ENCODE assay signal across 9 cellular contexts in the genomic region with DNA sequence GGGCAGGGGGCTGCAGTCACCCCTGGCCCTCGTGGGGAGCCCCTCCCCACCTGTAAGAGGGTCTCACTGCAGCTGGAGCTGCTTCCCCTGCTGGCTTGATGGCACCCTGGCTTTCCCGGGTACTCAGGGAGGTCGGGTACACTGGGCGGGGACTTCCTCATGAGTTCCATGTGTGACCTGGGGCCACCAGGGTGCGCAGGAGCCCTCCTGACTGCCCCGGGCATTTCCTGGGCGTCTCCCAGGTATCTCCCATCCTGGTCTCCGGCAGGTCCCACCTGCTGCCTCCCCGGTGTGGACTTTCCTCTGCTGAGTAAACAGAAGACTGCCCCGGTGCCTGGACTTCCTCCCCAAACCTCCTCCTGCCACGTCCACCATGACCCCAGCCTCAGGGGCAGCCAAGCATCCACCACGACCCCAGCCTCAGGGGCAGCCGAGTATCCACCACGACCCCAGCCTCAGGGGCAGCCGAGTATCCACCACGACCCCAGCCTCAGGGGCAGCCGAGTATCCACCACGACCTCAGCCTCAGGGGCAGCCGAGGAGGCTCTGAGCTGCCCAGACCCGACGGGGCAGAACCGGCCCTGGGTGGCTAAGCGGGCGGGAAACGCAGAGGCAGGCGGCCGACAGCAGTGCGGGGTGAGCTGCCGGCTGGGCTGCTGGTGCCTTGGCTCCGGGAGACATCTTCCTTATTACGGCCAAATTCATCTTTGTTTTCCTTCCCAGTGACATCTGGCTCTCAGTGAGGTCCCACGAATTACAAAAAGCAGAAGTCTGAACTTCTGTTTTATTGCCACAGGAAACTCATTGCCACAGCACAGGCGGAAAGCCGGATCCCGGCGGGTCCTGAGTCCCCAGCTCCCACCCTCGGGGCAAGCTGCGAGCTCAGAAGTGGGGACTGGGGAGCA. TPM values are rescaled to one million over a fixed set of nuclear protein-coding genes. Genes with fewer than 3 reads are reported as not detected.
DNase-seq lines count a peak whose midpoint lies in the region; ATAC-seq and TF ChIP-seq lines count a peak whose summit lies in the region.
"Had no signal": no experiment of that assay in that cellular context is flagged by ENCODE, and none has a peak within 500 bp of the region (broad histone marks: within the 10 kb centered on the region; RNA-seq: fewer than 3 reads in every experiment).

No MANE protein-coding gene starts in this region.

- H3K27ac Mint-ChIP-seq in Caco-2 (ENCODE audit: unreplicated experiment), result no peak overlapping the region
- H3K27ac Mint-ChIP-seq in T-helper 2 cell treated with Interferon-gamma antibody and Interleukin-4, amounts not matched to agents 5 μg/mL and 100 μg/mL, for 36 hours, result no peak overlapping the region

- TF ChIP-seq CTCF in Caco-2 (IDR thresholded peaks at IDR 0.05; ENCODE audit: insufficient read depth in 1 of 2, low read depth in 1 of 2, low read length in 1 of 2, severe bottlenecking in 1 of 2, unreplicated experiment in 1 of 2) (peak in 1 of 2 experiments; percentile 41), ascending aorta (IDR thresholded peaks at IDR 0.05) (no peak)

- no peaks in the 10 kb centered on the region for H3K4me1 Mint-ChIP-seq in Caco-2 (ENCODE audit: low read depth, unreplicated experiment)
- no peaks in the 10 kb centered on the region for H3K4me1 Mint-ChIP-seq in T-helper 2 cell treated with Interferon-gamma antibody and Interleukin-4, amounts not matched to agents 5 μg/mL and 100 μg/mL, for 36 hours (ENCODE audit: low read depth)

- no TSS peak for BruUV-seq in Caco-2 (replicated peaks; lab: Mats Ljungman, UMichigan)

- CTCF ChIA-PET in Caco-2 (lab: Charles Lee), result no interaction called here

- H3K36me3 ChIP-seq in Caco-2 (ENCODE audit: control insufficient read depth, insufficient read depth, low read length) (no peaks in the 10 kb centered on the region), ascending aorta (no peaks in the 10 kb centered on the region), muscle layer of duodenum (ENCODE audit: control insufficient read depth in 1 of 2, insufficient read depth in 2 of 2, low read length in 2 of 2) (no peaks in the 10 kb centered on the region)
- H3K36me3 ChIP-seq: thyroid gland had no signal

- H3K27me3 Mint-ChIP-seq in Caco-2 (ENCODE audit: insufficient read depth, unreplicated experiment), result peaks cover 2% of the 10 kb centered on the region
- peaks cover 25% of the 10 kb centered on the region for H3K27me3 Mint-ChIP-seq in T-helper 2 cell treated with Interferon-gamma antibody and Interleukin-4, amounts not matched to agents 5 μg/mL and 100 μg/mL, for 36 hours (ENCODE audit: low read depth)

- H3K9me3 Mint-ChIP-seq in Caco-2 (ENCODE audit: unreplicated experiment), result no peaks in the 10 kb centered on the region
- no peaks in the 10 kb centered on the region for H3K9me3 Mint-ChIP-seq in T-helper 2 cell treated with Interferon-gamma antibody and Interleukin-4, amounts not matched to agents 5 μg/mL and 100 μg/mL, for 36 hours

- no peak overlapping the region for H3K4me3 Mint-ChIP-seq in Caco-2 (ENCODE audit: unreplicated experiment)
- H3K4me3 Mint-ChIP-seq in T-helper 2 cell treated with Interferon-gamma antibody and Interleukin-4, amounts not matched to agents 5 μg/mL and 100 μg/mL, for 36 hours, result no peak overlapping the region

- DNase-seq in Caco-2 (peak; percentile 54 to 76), HuH-7.5 (ENCODE audit: low spot score) (peak; percentile 83), ascending aorta (ENCODE audit: low spot score in 2 of 2) (no peak), retina (no peak)
- DNase-seq in T-helper 2 cell treated with Interferon-gamma antibody and Interleukin-4, amounts not matched to agents 5 μg/mL and 100 μg/mL, for 36 hours (ENCODE audit: low spot score), result no peak
- DNase-seq: thyroid gland had no signal

- no peak for ATAC-seq in HG02981 (IDR thresholded peaks at IDR 0.05; ENCODE audit: unreplicated experiment)
- ATAC-seq in HG02938 (IDR thresholded peaks at IDR 0.05; ENCODE audit: unreplicated experiment), result no peak

- H3K4me3 ChIP-seq in Caco-2 (ENCODE audit: low read depth, low read length) (no peak overlapping the region), ascending aorta (no peak overlapping the region), muscle layer of duodenum (ENCODE audit: low read depth in 1 of 2, low read length in 2 of 2) (peak overlapping the region in 1 of 2 donors; percentile 19)
- H3K4me3 ChIP-seq: thyroid gland had no signal

- H3K4me1 ChIP-seq in Caco-2 (peaks cover 4% of the 10 kb centered on the region; the same call in 1 of the 2 replicates), ascending aorta (peaks cover 0 to 6% of the 10 kb centered on the region in 2 donors), muscle layer of duodenum (ENCODE audit: control insufficient read depth in 1 of 2, insufficient read depth in 2 of 2, low read length in 2 of 2) (peaks cover 6 to 42% of the 10 kb centered on the region in 2 donors)

- no peaks in the 10 kb centered on the region; the same call in 1 of the 2 replicates for H3K27me3 ChIP-seq in Caco-2 (replicated peaks; ENCODE audit: control insufficient read depth, insufficient read depth, low read length)
- peaks cover 7% of the 10 kb centered on the region for H3K27me3 ChIP-seq in ascending aorta
- no peaks in the 10 kb centered on the region for H3K27me3 ChIP-seq in muscle layer of duodenum (ENCODE audit: low read depth, low read length)
- H3K27me3 ChIP-seq: thyroid gland had no signal

- H3K9me3 ChIP-seq in Caco-2 (no peaks in the 10 kb centered on the region), ascending aorta (no peaks in the 10 kb centered on the region), muscle layer of duodenum (ENCODE audit: control insufficient read depth in 1 of 2, low read length in 2 of 2) (no peaks in the 10 kb centered on the region)
- H3K9me3 ChIP-seq: thyroid gland had no signal

- H3K27ac ChIP-seq in ascending aorta (peak overlapping the region; percentile 27 to 41), muscle layer of duodenum (ENCODE audit: low read length) (peak overlapping the region; percentile 31)
- H3K27ac ChIP-seq: thyroid gland had no signal

- intact Hi-C loops in Caco-2 (cut with micrococcal nuclease; ENCODE audit: unreplicated experiment), result no loop called here
- intact Hi-C loops in ascending aorta (cut with DNase I), result no loop called here

- no peaks in the 10 kb centered on the region for H3K36me3 Mint-ChIP-seq in Caco-2 (ENCODE audit: insufficient read depth, unreplicated experiment)
- no peaks in the 10 kb centered on the region for H3K36me3 Mint-ChIP-seq in T-helper 2 cell treated with Interferon-gamma antibody and Interleukin-4, amounts not matched to agents 5 μg/mL and 100 μg/mL, for 36 hours (ENCODE audit: low read depth)

- POLR2A ChIA-PET in Caco-2 (lab: Charles Lee), result no interaction called here

RNA-seq across cellular contexts. Expression of a gene that starts 40.7 kb away (rescaled TPM):
- total RNA-seq in Caco-2 (2022) (0.35 and 2.1 TPM in 2 replicates), ascending aorta (32.8 TPM)

Comparison
In these comparisons a context has a peak if more than half of its experiments do, and no peak if none do; other contexts are left out.
1. DNase-seq: peak in Caco-2 (2 of 2) and HuH-7.5 (single experiment); none in ascending aorta (0 of 2), retina (single experiment) and T-helper 2 cell treated with Interferon-gamma antibody and Interleukin-4, amounts not matched to agents 5 μg/mL and 100 μg/mL, for 36 hours (single experiment).
2. RNA of a gene that starts 40.7 kb away (total RNA-seq): 32.8 TPM in ascending aorta (single experiment); 0.35 to 2.1 TPM in Caco-2; every median in the first group is over 10 times any median in the second.